ENCODE assay signal across 9 cellular contexts in genomic region chr3:11288021-11288491, GRCh38. TPM values are rescaled to one million over a fixed set of nuclear protein-coding genes. Genes with fewer than 3 reads are reported as not detected.
A peak's percentile ranks its signal among the peaks of the same experiment; 100 is the strongest.
DNase-seq lines count a peak whose midpoint lies in the region; ATAC-seq and TF ChIP-seq lines count a peak whose summit lies in the region.
"Had no signal": no experiment of that assay in that cellular context is flagged by ENCODE, and none has a peak within 500 bp of the region (broad histone marks: within the 10 kb centered on the region; RNA-seq: fewer than 3 reads in every experiment).

No MANE protein-coding gene starts in this region.

- no peak overlapping the region for H3K4me3 Mint-ChIP-seq in activated CD4-positive, alpha-beta memory T cell treated with anti-CD3 and anti-CD28 coated beads, Interleukin-2, amount 10 ng/mL, durations not matched to agents 7 days and 5 days
- H3K4me3 Mint-ChIP-seq in activated CD4-positive, alpha-beta memory T cell treated with anti-CD3 and anti-CD28 coated beads for 36 hours: no peak overlapping the region
- H3K4me3 Mint-ChIP-seq in T-cell: no peak overlapping the region

- POLR2A ChIA-PET in activated CD4-positive, alpha-beta memory T cell treated with anti-CD3 and anti-CD28 coated beads, Interleukin-2, amount 10 ng/mL, durations not matched to agents 7 days and 5 days (lab: Charles Lee): interaction anchor here (1.5 to 8.1 kb wide), 4 partner anchors 9 to 19 kb away, joined by 5 to 74 read pairs (median 8); partner anchors contain the start of gene ATG7
- POLR2A ChIA-PET in activated CD4-positive, alpha-beta memory T cell treated with anti-CD3 and anti-CD28 coated beads for 36 hours (lab: Charles Lee): interaction anchor here (4.3 kb wide), 1 partner anchor 15 kb away, joined by 27 read pairs; the partner anchor contains the start of gene ATG7
- POLR2A ChIA-PET in T-cell (lab: Charles Lee): interaction anchor here (0.5 to 1.5 kb wide), 3 partner anchors 8 to 16 kb away, joined by 3 to 7 read pairs (median 6); partner anchors contain the start of gene ATG7 (in 2 of the 2)

- H3K4me3 ChIP-seq in fibroblast of mammary gland (ENCODE audit: control insufficient read depth, low read depth, low read length) (no peak overlapping the region), suprapubic skin (no peak overlapping the region)

- H3K4me1 Mint-ChIP-seq in activated CD4-positive, alpha-beta memory T cell treated with anti-CD3 and anti-CD28 coated beads, Interleukin-2, amount 10 ng/mL, durations not matched to agents 7 days and 5 days: peaks cover 55% of the 10 kb centered on the region
- H3K4me1 Mint-ChIP-seq in activated CD4-positive, alpha-beta memory T cell treated with anti-CD3 and anti-CD28 coated beads for 36 hours (ENCODE audit: low read depth): peaks cover 47% of the 10 kb centered on the region
- peaks cover 54 to 57% (median 56%) of the 10 kb centered on the region in 3 donors for H3K4me1 Mint-ChIP-seq in T-cell

- CTCF ChIA-PET in activated CD4-positive, alpha-beta memory T cell treated with anti-CD3 and anti-CD28 coated beads, Interleukin-2, amount 10 ng/mL, durations not matched to agents 7 days and 5 days (lab: Charles Lee): interaction anchor here (0.6 to 1.7 kb wide), 8 partner anchors 9 to 1469 kb away, joined by 3 to 9 read pairs (median 3); partner anchors contain the start of gene ATG7
- CTCF ChIA-PET in activated CD4-positive, alpha-beta memory T cell treated with anti-CD3 and anti-CD28 coated beads for 36 hours (lab: Charles Lee): interaction anchor here (1.0 to 4.8 kb wide), 3 partner anchors 16 to 52 kb away, joined by 5 to 24 read pairs (median 5); partner anchors contain the start of gene ATG7
- CTCF ChIA-PET in T-cell (lab: Charles Lee): interaction anchor here (0.6 to 1.5 kb wide), 2 partner anchors 15 to 47 kb away, joined by 5 to 6 read pairs; partner anchors contain the start of gene ATG7 (in 1 of the 2)

- H3K27ac ChIP-seq in suprapubic skin (peak overlapping the region; percentile 73), caudate nucleus (ENCODE audit: low read depth, low read length) (no peak overlapping the region)

- H3K36me3 Mint-ChIP-seq in activated CD4-positive, alpha-beta memory T cell treated with anti-CD3 and anti-CD28 coated beads, Interleukin-2, amount 10 ng/mL, durations not matched to agents 7 days and 5 days (ENCODE audit: low read depth): peaks cover 39% of the 10 kb centered on the region
- peaks cover 12% of the 10 kb centered on the region for H3K36me3 Mint-ChIP-seq in activated CD4-positive, alpha-beta memory T cell treated with anti-CD3 and anti-CD28 coated beads for 36 hours
- peaks cover 24% of the 10 kb centered on the region for H3K36me3 Mint-ChIP-seq in T-cell

- no peaks in the 10 kb centered on the region for H3K27me3 ChIP-seq in suprapubic skin

- no peak for DNase-seq in activated CD4-positive, alpha-beta memory T cell treated with anti-CD3 and anti-CD28 coated beads, Interleukin-2, amount 10 ng/mL, durations not matched to agents 7 days and 5 days
- no peak for DNase-seq in activated CD4-positive, alpha-beta memory T cell treated with anti-CD3 and anti-CD28 coated beads for 36 hours
- DNase-seq in T-cell (no peak), fibroblast of mammary gland (ENCODE audit: low read depth) (peak; percentile 66), suprapubic skin (ENCODE audit: low spot score in 2 of 2) (no peak), caudate nucleus (lab: John Stamatoyannopoulos, UW) (no peak)
- no peak for DNase-seq in stimulated activated CD4-positive, alpha-beta T cell treated with anti-CD3 and anti-CD28 coated beads, Interleukin-12 subunit alpha, Interleukin-12 subunit beta, amount 100 ng/mL, for 4 hours
- DNase-seq: C1 segment of cervical spinal cord had no signal

- no peaks in the 10 kb centered on the region for H3K9me3 ChIP-seq in suprapubic skin

- TF ChIP-seq CTCF in fibroblast of mammary gland (conservative IDR thresholded peaks at IDR 0.05; ENCODE audit: control insufficient read depth, insufficient read depth, low read depth, low read length) (no peak), suprapubic skin (IDR thresholded peaks at IDR 0.05) (no peak)

- TF ChIP-seq POLR2A in suprapubic skin (IDR thresholded peaks at IDR 0.05): no peak

- WGBS in suprapubic skin: 56% methylated on average over 2 of the region's 2 CpGs

- H3K27me3 Mint-ChIP-seq in activated CD4-positive, alpha-beta memory T cell treated with anti-CD3 and anti-CD28 coated beads, Interleukin-2, amount 10 ng/mL, durations not matched to agents 7 days and 5 days: no peaks in the 10 kb centered on the region
- H3K27me3 Mint-ChIP-seq in activated CD4-positive, alpha-beta memory T cell treated with anti-CD3 and anti-CD28 coated beads for 36 hours: no peaks in the 10 kb centered on the region
- no peaks in the 10 kb centered on the region for H3K27me3 Mint-ChIP-seq in T-cell

- peaks cover 3% of the 10 kb centered on the region for H3K36me3 ChIP-seq in suprapubic skin

- peaks cover 36% of the 10 kb centered on the region for H3K4me1 ChIP-seq in suprapubic skin

- peak overlapping the region; percentile 13 for H3K27ac Mint-ChIP-seq in activated CD4-positive, alpha-beta memory T cell treated with anti-CD3 and anti-CD28 coated beads, Interleukin-2, amount 10 ng/mL, durations not matched to agents 7 days and 5 days
- H3K27ac Mint-ChIP-seq in activated CD4-positive, alpha-beta memory T cell treated with anti-CD3 and anti-CD28 coated beads for 36 hours: no peak overlapping the region
- H3K27ac Mint-ChIP-seq in T-cell: peak overlapping the region; percentile 95 to 96

- ATAC-seq in T-cell (replicated peaks in 1 of 4) (no peak), HG03439 (IDR thresholded peaks at IDR 0.05; ENCODE audit: unreplicated experiment) (no peak)

- no peak for TF ChIP-seq EP300 in suprapubic skin (IDR thresholded peaks at IDR 0.05)

- no peaks in the 10 kb centered on the region for H3K9me3 Mint-ChIP-seq in activated CD4-positive, alpha-beta memory T cell treated with anti-CD3 and anti-CD28 coated beads, Interleukin-2, amount 10 ng/mL, durations not matched to agents 7 days and 5 days
- no peaks in the 10 kb centered on the region for H3K9me3 Mint-ChIP-seq in activated CD4-positive, alpha-beta memory T cell treated with anti-CD3 and anti-CD28 coated beads for 36 hours
- no peaks in the 10 kb centered on the region for H3K9me3 Mint-ChIP-seq in T-cell

- intact Hi-C loops in activated CD4-positive, alpha-beta memory T cell treated with anti-CD3 and anti-CD28 coated beads for 36 hours (cut with micrococcal nuclease): no loop called here

RNA-seq across cellular contexts. Expression of gene ATG7, which starts 15.9 kb away (rescaled TPM):
- total RNA-seq in activated CD4-positive, alpha-beta memory T cell treated with anti-CD3 and anti-CD28 coated beads, Interleukin-2, amount 10 ng/mL, durations not matched to agents 7 days and 5 days: 10 to 100 TPM; 26.9 to 35.1 TPM
- total RNA-seq in activated CD4-positive, alpha-beta memory T cell treated with anti-CD3 and anti-CD28 coated beads for 36 hours: 10 to 100 TPM; 30.5 to 33.6 TPM
- total RNA-seq in T-cell: 10 to 100 TPM; 29.0 to 39.3 (median 37.4) TPM
- 100 to 1,000 TPM in 1 of 4 donors, 10 to 100 TPM in 3; 49.4 to 145 (median 82.1) TPM for total RNA-seq in suprapubic skin
